ENCODE assay signal across 9 cellular contexts in the genomic region with DNA sequence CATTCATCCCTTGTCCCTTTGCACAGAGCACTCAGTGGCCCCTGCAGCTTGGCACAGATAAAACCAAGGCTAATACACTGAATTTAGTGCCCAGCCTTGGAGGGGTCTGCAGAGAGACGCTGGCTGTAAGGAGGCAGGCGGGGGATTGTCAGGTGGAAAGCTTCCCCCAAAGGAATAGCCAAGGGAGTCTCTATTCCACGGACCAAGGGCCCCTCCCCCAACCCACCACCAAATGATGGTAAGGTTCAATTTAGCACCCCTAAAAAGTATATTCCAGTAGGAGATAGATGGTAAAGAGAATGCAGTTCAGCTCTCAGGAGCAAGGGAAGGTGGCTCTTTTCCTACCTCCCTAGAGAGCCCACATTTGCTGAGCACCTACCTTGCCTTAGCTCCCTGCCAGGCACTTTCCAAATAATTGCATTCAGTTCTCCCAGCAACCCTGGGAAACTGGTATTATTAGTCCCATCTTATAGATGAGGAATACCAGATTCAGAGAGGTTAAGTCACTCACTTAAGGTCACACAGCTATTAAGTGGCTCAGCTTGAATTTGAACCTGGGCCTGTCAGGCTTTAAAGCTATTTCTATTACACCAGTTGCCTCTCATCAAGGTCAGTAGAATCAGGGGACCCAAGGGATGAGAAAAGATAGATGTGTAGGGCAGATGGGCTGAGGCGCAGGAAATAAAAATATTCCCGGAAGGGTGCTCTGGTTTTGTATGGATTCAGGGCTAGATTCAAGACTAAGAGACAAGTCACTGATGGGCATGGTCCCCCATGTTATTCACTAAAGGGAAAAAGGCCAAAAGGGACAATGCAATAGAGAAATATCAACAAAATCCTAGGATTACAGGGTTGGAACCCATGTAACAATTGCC. TPM values are rescaled to one million over a fixed set of nuclear protein-coding genes. Genes with fewer than 3 reads are reported as not detected.
DNase-seq lines count a peak whose midpoint lies in the region; ATAC-seq and TF ChIP-seq lines count a peak whose summit lies in the region.
"Had no signal": no experiment of that assay in that cellular context is flagged by ENCODE, and none has a peak within 500 bp of the region (broad histone marks: within the 10 kb centered on the region; RNA-seq: fewer than 3 reads in every experiment).

No MANE protein-coding gene starts in this region.

- no peaks in the 10 kb centered on the region for H3K27me3 ChIP-seq in adipocyte (replicated peaks; ENCODE audit: control insufficient read depth, insufficient read depth, low read length)
- peaks cover 0 to 44% (median 24%) of the 10 kb centered on the region in 4 donors for H3K27me3 ChIP-seq in esophagus muscularis mucosa
- peaks cover 14 to 73% (median 40%) of the 10 kb centered on the region in 3 experiments for H3K27me3 ChIP-seq in neuronal stem cell (ENCODE audit: control insufficient read depth in 3 of 3, insufficient read depth in 3 of 3, low read depth in 1 of 3, low read length in 3 of 3)
- peaks cover 40% of the 10 kb centered on the region for H3K27me3 ChIP-seq in transverse colon

- intact Hi-C loops in esophagus muscularis mucosa (cut with DNase I), result no loop called here
- intact Hi-C loops in transverse colon (cut with DNase I; ENCODE audit: low total_unique reads), result no loop called here

- H3K4me3 ChIP-seq in adipocyte (ENCODE audit: low read length) (no peak overlapping the region), esophagus muscularis mucosa (no peak overlapping the region), neuronal stem cell (ENCODE audit: low read length in 2 of 2) (no peak overlapping the region), transverse colon (no peak overlapping the region)

- TF ChIP-seq POLR2A in esophagus muscularis mucosa (IDR thresholded peaks at IDR 0.05; ENCODE audit: low read depth) (no peak), transverse colon (IDR thresholded peaks at IDR 0.05) (no peak)

- peak overlapping the region; percentile 93 for H3K18ac ChIP-seq in neuronal stem cell (ENCODE audit: low read length)

- H2BK15ac ChIP-seq in neuronal stem cell (ENCODE audit: low read length), result no peak overlapping the region

- no peak overlapping the region for H3K4ac ChIP-seq in neuronal stem cell (ENCODE audit: low read length)

- peak overlapping the region; percentile 77 for H2AK5ac ChIP-seq in neuronal stem cell (ENCODE audit: low read depth, low read length)

- ATAC-seq in GM19351 (IDR thresholded peaks at IDR 0.05; ENCODE audit: unreplicated experiment), result no peak

- peak overlapping the region; percentile 58 for H3K9ac ChIP-seq in adipocyte (ENCODE audit: low read length)
- H3K9ac ChIP-seq in neuronal stem cell (ENCODE audit: low read depth, low read length, poor library complexity), result no peak overlapping the region
- H3K9ac ChIP-seq: KMS-11 had no signal

- peak overlapping the region; percentile 50 for H3K14ac ChIP-seq in neuronal stem cell (ENCODE audit: low read length)

- H3K4me1 ChIP-seq in adipocyte (ENCODE audit: control insufficient read depth, insufficient read depth, low read length) (peaks cover 45% of the 10 kb centered on the region), esophagus muscularis mucosa (peaks cover 68 to 84% (median 78%) of the 10 kb centered on the region in 4 donors), neuronal stem cell (ENCODE audit: control insufficient read depth in 2 of 2, insufficient read depth in 1 of 2, low read depth in 1 of 2, low read length in 2 of 2) (peaks cover 15 to 35% of the 10 kb centered on the region in 2 donors), transverse colon (peaks cover 33 to 87% (median 60%) of the 10 kb centered on the region in 4 donors)

- H3K9me3 ChIP-seq in adipocyte (ENCODE audit: control insufficient read depth, low read length) (no peaks in the 10 kb centered on the region), esophagus muscularis mucosa (no peaks in the 10 kb centered on the region), neuronal stem cell (replicated peaks in 1 of 2; ENCODE audit: control insufficient read depth in 2 of 2, insufficient read depth in 1 of 2, low read depth in 1 of 2, low read length in 2 of 2) (no peaks in the 10 kb centered on the region), transverse colon (no peaks in the 10 kb centered on the region)

- H3K4me2 ChIP-seq in neuronal stem cell (ENCODE audit: insufficient read depth, low read length, poor library complexity, severe bottlenecking), result no peak overlapping the region
- H3K4me2 ChIP-seq: KMS-11 had no signal

- H3K27ac ChIP-seq in esophagus muscularis mucosa (replicated peaks in 1 of 4) (peak overlapping the region; percentile 73 to 87 (median 86)), neuronal stem cell (replicated peaks; ENCODE audit: low read length) (no peak overlapping the region), transverse colon (peak overlapping the region; percentile 69 to 91 (median 78))
- H3K27ac ChIP-seq: KMS-11 had no signal

- no peak overlapping the region for H4K8ac ChIP-seq in neuronal stem cell (ENCODE audit: low read depth, low read length)

- H2BK12ac ChIP-seq in neuronal stem cell (ENCODE audit: low read length), result peak overlapping the region; percentile 25

- H3K36me3 ChIP-seq in adipocyte (ENCODE audit: control insufficient read depth, insufficient read depth, low read length, severe bottlenecking) (no peaks in the 10 kb centered on the region), esophagus muscularis mucosa (no peaks in the 10 kb centered on the region), neuronal stem cell (replicated peaks in 1 of 2; ENCODE audit: control insufficient read depth in 2 of 2, insufficient read depth in 2 of 2, low read length in 2 of 2) (no peaks in the 10 kb centered on the region), transverse colon (no peaks in the 10 kb centered on the region)

- TF ChIP-seq CTCF in esophagus muscularis mucosa (IDR thresholded peaks at IDR 0.05), result no peak
- no peak for TF ChIP-seq CTCF in transverse colon (IDR thresholded peaks at IDR 0.05)

- H2BK120ac ChIP-seq in neuronal stem cell (ENCODE audit: low read depth, low read length), result no peak overlapping the region

- TF ChIP-seq EP300 in esophagus muscularis mucosa (IDR thresholded peaks at IDR 0.05) (no peak), transverse colon (IDR thresholded peaks at IDR 0.05; ENCODE audit: low read depth) (no peak)

- in situ Hi-C loops in transverse colon (cut with MboI; ENCODE audit: low pct_ligation_motif_present in 1 of 4, low pct_unique_long_range_greater_than_20kb in 1 of 4, low sequenced_read_pairs in 3 of 4), result loop anchor here in 3 of 4 donors (5.0 to 25.0 kb wide), 3 partner anchors 104 to 406 kb away; no protein-coding TSS in a partner anchor

- H2BK5ac ChIP-seq in neuronal stem cell (ENCODE audit: low read length), result no peak overlapping the region

- peak overlapping the region; percentile 54 for H2AFZ ChIP-seq in neuronal stem cell (ENCODE audit: low read length)

- DNase-seq in adipocyte (ENCODE audit: low read depth), result no peak
- DNase-seq in esophagus muscularis mucosa (ENCODE audit: extremely low spot score), result no peak
- no peak for DNase-seq in neuronal stem cell (ENCODE audit: low spot score)
- no peak for DNase-seq in transverse colon
- DNase-seq in mucosa of gallbladder (ENCODE audit: low spot score), result no peak
- no peak for DNase-seq in activated T-cell treated with anti-CD3 and anti-CD28 coated beads, Interleukin-2, amount 50 U/mL, for 1 hour
- DNase-seq in dermis blood vessel endothelial cell, result no peak

- no peak overlapping the region for H4K91ac ChIP-seq in neuronal stem cell (ENCODE audit: low read depth, low read length, poor library complexity)

- H3K79me1 ChIP-seq in neuronal stem cell (ENCODE audit: low read depth, low read length), result no peaks in the 10 kb centered on the region

- no peak overlapping the region for H3K23ac ChIP-seq in neuronal stem cell (ENCODE audit: low read depth, low read length, poor library complexity)

- WGBS in esophagus muscularis mucosa, result 82% methylated on average over 5 of the region's 5 CpGs
- WGBS in neuronal stem cell (ENCODE audit: extremely low coverage in 2 of 2, insufficient read length in 2 of 2, insufficient replicate concordance in 1 of 2), 2 donors, result no CpG with 5 or more reads among the region's 5 CpGs
- WGBS in transverse colon (ENCODE audit: low coverage in 1 of 2), 2 donors, result 80 to 88% methylated on average over 2 to 5 of the region's 5 CpGs

RNA-seq across cellular contexts. Expression of gene ZFHX3, which starts 20.0 kb away (rescaled TPM):
- 10 to 100 TPM; 25.7 to 53.0 (median 30.6) TPM for total RNA-seq in esophagus muscularis mucosa
- 1.8 TPM for polyA plus RNA-seq in neuronal stem cell (2013, experiment 1 of 2)
- 2.1 TPM for polyA plus RNA-seq in neuronal stem cell (2013, experiment 2 of 2)
- 10 to 100 TPM; 12.3 to 23.7 (median 15.3) TPM for total RNA-seq in transverse colon
- 51.4 TPM for total RNA-seq in mucosa of gallbladder
- 5.6 and 9.1 TPM in 2 replicates for total RNA-seq in dermis blood vessel endothelial cell
